Comparison of ENCODE assay signal across 8 cellular contexts in the genomic region with DNA sequence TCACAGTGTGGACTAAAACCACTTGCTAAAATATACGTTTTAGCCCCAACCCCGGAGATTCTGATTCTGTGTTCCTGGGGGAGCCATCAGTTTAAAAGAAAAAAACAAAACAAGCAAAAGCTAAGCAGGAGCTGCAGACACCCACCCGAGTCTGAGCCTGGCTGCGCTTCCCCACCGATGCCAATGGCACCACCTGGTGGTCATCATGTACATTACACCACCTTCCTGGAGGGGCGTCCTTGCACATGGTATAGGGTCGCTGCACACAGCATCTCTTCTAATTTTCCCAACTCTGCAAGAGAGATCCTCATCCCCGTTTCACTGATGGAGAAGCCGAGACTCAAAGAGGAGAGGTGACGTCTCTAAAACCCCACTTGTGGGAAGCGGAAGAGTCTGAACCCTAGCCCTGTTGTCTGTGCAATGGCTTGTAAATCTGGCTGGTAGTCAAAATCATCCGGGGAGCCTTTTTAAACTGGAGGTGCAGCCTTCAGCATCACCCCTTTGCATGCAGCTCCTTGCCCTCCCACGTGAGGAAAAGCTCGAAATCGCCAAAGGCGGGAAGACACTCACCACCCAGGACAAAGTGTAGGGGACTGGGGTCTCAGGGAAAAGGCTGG. TPM values are rescaled to one million over a fixed set of nuclear protein-coding genes. Genes with fewer than 3 reads are reported as not detected.
A peak's percentile ranks its signal among the peaks of the same experiment; 100 is the strongest.
DNase-seq lines count a peak whose midpoint lies in the region; ATAC-seq, FAIRE-seq and TF ChIP-seq lines count a peak whose summit lies in the region.

No MANE protein-coding gene starts in this region.

- no peak for ATAC-seq in HG02981 (IDR thresholded peaks at IDR 0.05; ENCODE audit: unreplicated experiment)

- H3K27ac ChIP-seq in colonic mucosa, result no peak overlapping the region
- H3K27ac ChIP-seq in liver (ENCODE audit: low read depth in 1 of 2, low read length in 2 of 2), result no peak overlapping the region

- H3K27me3 ChIP-seq in colonic mucosa, result no peaks in the 10 kb centered on the region
- H3K27me3 ChIP-seq in liver (ENCODE audit: control insufficient read depth in 4 of 4, insufficient read depth in 4 of 4, low read length in 3 of 4), result no peaks in the 10 kb centered on the region

- no peaks in the 10 kb centered on the region for H3K36me3 ChIP-seq in colonic mucosa
- H3K36me3 ChIP-seq in liver (ENCODE audit: control insufficient read depth in 4 of 4, insufficient read depth in 3 of 4, low read depth in 1 of 4, low read length in 3 of 4), result no peaks in the 10 kb centered on the region

- 26% methylated on average over 16 of the region's 16 CpGs for WGBS in liver

- H3K9ac ChIP-seq in colonic mucosa (ENCODE audit: low read depth in 2 of 2, low read length in 2 of 2) (no peak overlapping the region), liver (ENCODE audit: low read depth in 1 of 2, low read length in 2 of 2) (no peak overlapping the region)

- peak; percentile 76 for FAIRE-seq in GM19239 (lab: Jason Lieb, UNC)

- intact Hi-C loops in colonic mucosa (cut with DNase I), result no loop called here

- no peaks in the 10 kb centered on the region for H3K4me1 ChIP-seq in colonic mucosa
- H3K4me1 ChIP-seq in liver (ENCODE audit: control insufficient read depth in 4 of 4, insufficient read depth in 4 of 4, low read length in 3 of 4), result no peaks in the 10 kb centered on the region

- TF ChIP-seq RAD21 in liver (IDR thresholded peaks at IDR 0.05), result peak; percentile 76 to 84

- H3K4me3 ChIP-seq in colonic mucosa, result no peak overlapping the region
- H3K4me3 ChIP-seq in liver (ENCODE audit: low read depth in 1 of 3, low read length in 3 of 3), result no peak overlapping the region

- DNase-seq in Ammon's horn (ENCODE audit: low spot score) (peak; percentile 86), GM19239 (ENCODE audit: insufficient read length, low spot score) (peak; percentile 74), NCI-H1092 treated with DMSO at 0.1 percent for 48 hours (lab: John Stamatoyannopoulos, UW) (peak; percentile 28), colonic mucosa (peak; percentile 60)
- DNase-seq in activated CD4-positive, CD25-positive, alpha-beta regulatory T cell treated with anti-CD3 and anti-CD28 coated beads, Interleukin-2, amount 50 U/mL, for 72 hours, result peak; percentile 52
- DNase-seq in stimulated activated CD4-positive, alpha-beta T cell treated with anti-CD3 and anti-CD28 coated beads, Interleukin-4, amount 100 ng/mL, for 4 hours, result peak; percentile 37 to 45

- no peaks in the 10 kb centered on the region for H3K9me3 ChIP-seq in colonic mucosa
- no peaks in the 10 kb centered on the region for H3K9me3 ChIP-seq in liver (ENCODE audit: control insufficient read depth in 4 of 4, low read length in 3 of 4)

- TF ChIP-seq CTCF in colonic mucosa (IDR thresholded peaks at IDR 0.05), result peak; percentile 89
- peak; percentile 78 for TF ChIP-seq CTCF in liver (IDR thresholded peaks at IDR 0.05; ENCODE audit: low read depth, low read length, missing input control)

TF ChIP-seq in liver, 16 proteins besides CTCF, POLR2A, EP300 and RAD21:
- no peak for TF ChIP-seq FOXA1 (IDR thresholded peaks at IDR 0.05)
- TF ChIP-seq, protein P1, sequence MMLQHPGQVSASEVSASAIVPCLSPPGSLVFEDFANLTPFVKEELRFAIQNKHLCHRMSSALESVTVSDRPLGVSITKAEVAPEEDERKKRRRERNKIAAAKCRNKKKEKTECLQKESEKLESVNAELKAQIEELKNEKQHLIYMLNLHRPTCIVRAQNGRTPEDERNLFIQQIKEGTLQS (IDR thresholded peaks at IDR 0.05), result no peak
- TF ChIP-seq HNF4G (IDR thresholded peaks at IDR 0.05), result no peak
- TF ChIP-seq SP1 (IDR thresholded peaks at IDR 0.05), result no peak
- TF ChIP-seq RXRA (IDR thresholded peaks at IDR 0.05), result no peak
- TF ChIP-seq NR2F2 (IDR thresholded peaks at IDR 0.05), result no peak
- TF ChIP-seq TAF1 (conservative IDR thresholded peaks at IDR 0.05), result no peak
- no peak for TF ChIP-seq JUND (IDR thresholded peaks at IDR 0.05)
- TF ChIP-seq YY1 (IDR thresholded peaks at IDR 0.05), result no peak
- no peak for TF ChIP-seq GABPA (IDR thresholded peaks at IDR 0.05 in 1 of 2, conservative IDR thresholded peaks at IDR 0.05 in 1 of 2)
- TF ChIP-seq, protein P2, sequence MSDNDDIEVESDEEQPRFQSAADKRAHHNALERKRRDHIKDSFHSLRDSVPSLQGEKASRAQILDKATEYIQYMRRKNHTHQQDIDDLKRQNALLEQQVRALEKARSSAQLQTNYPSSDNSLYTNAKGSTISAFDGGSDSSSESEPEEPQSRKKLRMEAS (IDR thresholded peaks at IDR 0.05), result no peak
- no peak for TF ChIP-seq EGR1 (IDR thresholded peaks at IDR 0.05; ENCODE audit: low read depth in 2 of 2)
- TF ChIP-seq, protein P3, sequence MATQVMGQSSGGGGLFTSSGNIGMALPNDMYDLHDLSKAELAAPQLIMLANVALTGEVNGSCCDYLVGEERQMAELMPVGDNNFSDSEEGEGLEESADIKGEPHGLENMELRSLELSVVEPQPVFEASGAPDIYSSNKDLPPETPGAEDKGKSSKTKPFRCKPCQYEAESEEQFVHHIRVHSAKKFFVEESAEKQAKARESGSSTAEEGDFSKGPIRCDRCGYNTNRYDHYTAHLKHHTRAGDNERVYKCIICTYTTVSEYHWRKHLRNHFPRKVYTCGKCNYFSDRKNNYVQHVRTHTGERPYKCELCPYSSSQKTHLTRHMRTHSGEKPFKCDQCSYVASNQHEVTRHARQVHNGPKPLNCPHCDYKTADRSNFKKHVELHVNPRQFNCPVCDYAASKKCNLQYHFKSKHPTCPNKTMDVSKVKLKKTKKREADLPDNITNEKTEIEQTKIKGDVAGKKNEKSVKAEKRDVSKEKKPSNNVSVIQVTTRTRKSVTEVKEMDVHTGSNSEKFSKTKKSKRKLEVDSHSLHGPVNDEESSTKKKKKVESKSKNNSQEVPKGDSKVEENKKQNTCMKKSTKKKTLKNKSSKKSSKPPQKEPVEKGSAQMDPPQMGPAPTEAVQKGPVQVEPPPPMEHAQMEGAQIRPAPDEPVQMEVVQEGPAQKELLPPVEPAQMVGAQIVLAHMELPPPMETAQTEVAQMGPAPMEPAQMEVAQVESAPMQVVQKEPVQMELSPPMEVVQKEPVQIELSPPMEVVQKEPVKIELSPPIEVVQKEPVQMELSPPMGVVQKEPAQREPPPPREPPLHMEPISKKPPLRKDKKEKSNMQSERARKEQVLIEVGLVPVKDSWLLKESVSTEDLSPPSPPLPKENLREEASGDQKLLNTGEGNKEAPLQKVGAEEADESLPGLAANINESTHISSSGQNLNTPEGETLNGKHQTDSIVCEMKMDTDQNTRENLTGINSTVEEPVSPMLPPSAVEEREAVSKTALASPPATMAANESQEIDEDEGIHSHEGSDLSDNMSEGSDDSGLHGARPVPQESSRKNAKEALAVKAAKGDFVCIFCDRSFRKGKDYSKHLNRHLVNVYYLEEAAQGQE (IDR thresholded peaks at IDR 0.05), result no peak
- TF ChIP-seq HNF4A (conservative IDR thresholded peaks at IDR 0.05), result no peak
- no peak for TF ChIP-seq FOXA2 (IDR thresholded peaks at IDR 0.05)
- TF ChIP-seq, protein P4, sequence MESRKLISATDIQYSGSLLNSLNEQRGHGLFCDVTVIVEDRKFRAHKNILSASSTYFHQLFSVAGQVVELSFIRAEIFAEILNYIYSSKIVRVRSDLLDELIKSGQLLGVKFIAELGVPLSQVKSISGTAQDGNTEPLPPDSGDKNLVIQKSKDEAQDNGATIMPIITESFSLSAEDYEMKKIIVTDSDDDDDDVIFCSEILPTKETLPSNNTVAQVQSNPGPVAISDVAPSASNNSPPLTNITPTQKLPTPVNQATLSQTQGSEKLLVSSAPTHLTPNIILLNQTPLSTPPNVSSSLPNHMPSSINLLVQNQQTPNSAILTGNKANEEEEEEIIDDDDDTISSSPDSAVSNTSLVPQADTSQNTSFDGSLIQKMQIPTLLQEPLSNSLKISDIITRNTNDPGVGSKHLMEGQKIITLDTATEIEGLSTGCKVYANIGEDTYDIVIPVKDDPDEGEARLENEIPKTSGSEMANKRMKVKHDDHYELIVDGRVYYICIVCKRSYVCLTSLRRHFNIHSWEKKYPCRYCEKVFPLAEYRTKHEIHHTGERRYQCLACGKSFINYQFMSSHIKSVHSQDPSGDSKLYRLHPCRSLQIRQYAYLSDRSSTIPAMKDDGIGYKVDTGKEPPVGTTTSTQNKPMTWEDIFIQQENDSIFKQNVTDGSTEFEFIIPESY (IDR thresholded peaks at IDR 0.05), result no peak

RNA-seq across cellular contexts. Expression of a gene that starts 23.1 kb away (rescaled TPM):
- total RNA-seq in colonic mucosa (10 to 100 TPM; 35.5 to 38.2 TPM), liver (10 to 100 TPM in 1 of 2 donors, 1 to 10 TPM in 1; 5.7 to 25.0 TPM)
- 1 to 10 TPM; 1.4 to 2.7 TPM for polyA plus RNA-seq in liver

Comparison
In these comparisons a context has a peak if more than half of its experiments do, and no peak if none do; other contexts are left out.
1. DNase-seq: peak in every context shown above with its lines; median percentile 86 in Ammon's horn; 74 in GM19239; 60 in colonic mucosa; 52 in activated CD4-positive, CD25-positive, alpha-beta regulatory T cell treated with anti-CD3 and anti-CD28 coated beads, Interleukin-2, amount 50 U/mL, for 72 hours; 41 in stimulated activated CD4-positive, alpha-beta T cell treated with anti-CD3 and anti-CD28 coated beads, Interleukin-4, amount 100 ng/mL, for 4 hours; 28 in NCI-H1092 treated with DMSO at 0.1 percent for 48 hours.